Comparison of ENCODE assay signal across 23 cellular contexts in genomic region chr19:18803550-18804138, GRCh38. TPM values are rescaled to one million over a fixed set of nuclear protein-coding genes. Genes with fewer than 3 reads are reported as not detected.
"Had no signal": no experiment of that assay in that cellular context is flagged by ENCODE, and none has a peak within 500 bp of the region (broad histone marks: within the 10 kb centered on the region; RNA-seq: fewer than 3 reads in every experiment).

No MANE protein-coding gene starts in this region.

- FAIRE-seq: colon, frontal cortex, keratinocyte had no signal

- H3K4me1 ChIP-seq: parathyroid adenoma, prostate gland, sigmoid colon, testis had no signal

- H3K4me3 Mint-ChIP-seq: memory B cell; natural killer cell; stimulated activated memory B cell treated with anti-CD40 and anti-IgM and Interleukin-4, amounts not matched to agents 10 μg/mL and 1 μg/mL and 100 μg/mL, for 72 hours; type B pancreatic cell had no signal

- H3K9ac ChIP-seq: parathyroid adenoma had no signal

- H2AFZ ChIP-seq: parathyroid adenoma had no signal

- H3K4me1 Mint-ChIP-seq: memory B cell; natural killer cell; stimulated activated memory B cell treated with anti-CD40 and anti-IgM and Interleukin-4, amounts not matched to agents 10 μg/mL and 1 μg/mL and 100 μg/mL, for 72 hours had no signal

- H3K4me3 ChIP-seq: dorsolateral prefrontal cortex, lung, prostate gland, right atrium auricular region, sigmoid colon, testis, tibial artery had no signal

- DNase-seq: dorsolateral prefrontal cortex; effector CD4-positive, alpha-beta T cell; natural killer cell; occipital lobe; sigmoid colon; stimulated activated CD4-positive, alpha-beta T cell treated with anti-CD3 and anti-CD28 coated beads, Interleukin-2, amount 100 ng/mL, for 24 hours; stimulated activated CD4-positive, alpha-beta T cell treated with anti-CD3 and anti-CD28 coated beads, Interleukin-4, amount 100 ng/mL, for 24 hours; stimulated activated naive CD8-positive, alpha-beta T cell treated with anti-CD3 and anti-CD28 coated beads, Interleukin-15, Interleukin-2, amounts not matched to agents 100 U/mL and 50 U/mL, for 24 hours; substantia nigra; testis had no signal

- H3K27ac Mint-ChIP-seq: memory B cell; natural killer cell; stimulated activated memory B cell treated with anti-CD40 and anti-IgM and Interleukin-4, amounts not matched to agents 10 μg/mL and 1 μg/mL and 100 μg/mL, for 72 hours; type B pancreatic cell had no signal

- H3K36me3 ChIP-seq: prostate gland, right atrium auricular region, sigmoid colon, tibial artery had no signal

- H3K79me2 ChIP-seq: parathyroid adenoma had no signal

- ATAC-seq: natural killer cell; stimulated activated memory B cell treated with anti-CD40 and anti-IgM and Interleukin-4, amounts not matched to agents 10 μg/mL and 1 μg/mL and 100 μg/mL, for 72 hours; stimulated activated naive CD8-positive, alpha-beta T cell treated with anti-CD3 and anti-CD28 coated beads, Interleukin-15, Interleukin-2, amounts not matched to agents 100 U/mL and 50 U/mL, for 24 hours had no signal

- H3K27me3 ChIP-seq: right atrium auricular region, testis had no signal

- H3K9me3 Mint-ChIP-seq: natural killer cell; stimulated activated memory B cell treated with anti-CD40 and anti-IgM and Interleukin-4, amounts not matched to agents 10 μg/mL and 1 μg/mL and 100 μg/mL, for 72 hours; type B pancreatic cell had no signal

- H3K36me3 Mint-ChIP-seq: memory B cell; natural killer cell; stimulated activated memory B cell treated with anti-CD40 and anti-IgM and Interleukin-4, amounts not matched to agents 10 μg/mL and 1 μg/mL and 100 μg/mL, for 72 hours; type B pancreatic cell had no signal

- H3K27ac ChIP-seq: dorsolateral prefrontal cortex, parathyroid adenoma, prostate gland, right atrium auricular region, sigmoid colon, testis, tibial artery had no signal

- H3K9me3 ChIP-seq: prostate gland, right atrium auricular region, sigmoid colon, testis, tibial artery had no signal

RNA-seq across cellular contexts. Expression of gene COMP, which starts 12.5 kb away (rescaled TPM):
- total RNA-seq: frontal cortex, mononuclear cell, natural killer cell, occipital lobe had no signal
- polyA plus RNA-seq: keratinocyte, neural cell had no signal
